In the genomic region with DNA sequence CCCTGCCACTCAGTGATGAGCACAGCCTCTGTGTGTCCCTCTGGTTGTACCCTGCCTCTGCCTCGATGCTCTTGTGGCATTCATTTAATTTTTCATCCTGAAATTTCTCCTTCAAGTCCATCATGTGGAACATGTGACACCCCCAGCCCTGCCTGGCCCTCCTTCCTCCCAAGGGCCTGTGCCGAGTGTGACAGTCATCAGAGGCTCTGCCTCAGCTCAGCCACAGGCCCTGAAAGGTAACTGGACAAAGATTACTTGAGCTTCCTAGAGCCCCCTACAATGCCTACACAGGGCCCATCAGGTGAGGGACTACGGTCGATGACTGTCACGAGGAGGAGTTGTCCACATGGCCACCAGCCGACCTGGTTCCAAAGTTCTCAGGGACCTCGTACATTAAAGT, we compare ENCODE assay signal across 21 cellular contexts.
A peak's percentile ranks its signal among the peaks of the same experiment; 100 is the strongest.
DNase-seq lines count a peak whose midpoint lies in the region; ATAC-seq, FAIRE-seq and TF ChIP-seq lines count a peak whose summit lies in the region.
"Had no signal": no experiment of that assay in that cellular context is flagged by ENCODE, and none has a peak within 500 bp of the region (broad histone marks: within the 10 kb centered on the region; RNA-seq: fewer than 3 reads in every experiment).

No MANE protein-coding gene starts in this region.

- WGBS in HepG2 (ENCODE audit: low lambda C conversion rate), result 9% methylated on average over 7 of the region's 7 CpGs
- WGBS in right lobe of liver (ENCODE audit: insufficient coverage, low coverage, low lambda C conversion rate, missing lambda C conversion rate), result 62% methylated on average over 3 of the region's 7 CpGs

- TF ChIP-seq RAD21 in HepG2 (CRISPR knock-in tag; IDR thresholded peaks at IDR 0.05), result no peak

- no TSS peak for BruUV-seq in HepG2 (replicated peaks; lab: Mats Ljungman, UMichigan)

- ATAC-seq in HepG2, result peak; percentile 34; the same call in 2 of the 3 replicates
- ATAC-seq in right lobe of liver, result no peak
- ATAC-seq in HG02973 (IDR thresholded peaks at IDR 0.05; ENCODE audit: unreplicated experiment), result no peak
- ATAC-seq: GM12878 had no signal

- H3K4me2 ChIP-seq in HepG2 (ENCODE audit: low read depth, low read length), result no peak overlapping the region

- no peaks in the 10 kb centered on the region for H3K79me2 ChIP-seq in HepG2 (ENCODE audit: insufficient read depth, low read length)

- CTCF ChIA-PET in HepG2 (lab: Yijun Ruan, JAX; ENCODE audit: low intra/inter-chr PET ratio, low total read pairs), result no interaction called here

- POLR2A ChIA-PET in HepG2 (lab: Yijun Ruan, JAX), result no interaction called here

- peaks cover 19% of the 10 kb centered on the region for H3K4me1 ChIP-seq in HepG2 (ENCODE audit: insufficient read depth, low read length)
- H3K4me1 ChIP-seq in right lobe of liver, result no peaks in the 10 kb centered on the region

- TF ChIP-seq CTCF in HepG2 (CRISPR knock-in tag; IDR thresholded peaks at IDR 0.05) (no peak), right lobe of liver (IDR thresholded peaks at IDR 0.05) (no peak)

- in situ Hi-C loops in HepG2 (cut with HindIII; ENCODE audit: extremely low pct_ligation_motif_present, low pct_unique_long_range_greater_than_20kb), result no loop called here

- no peaks in the 10 kb centered on the region for H3K36me3 ChIP-seq in HepG2 (replicated peaks in 1 of 2; ENCODE audit: control insufficient read depth in 1 of 2, insufficient read depth in 2 of 2, low read length in 2 of 2)
- H3K36me3 ChIP-seq in right lobe of liver, result no peaks in the 10 kb centered on the region

- no peak overlapping the region for H2AFZ ChIP-seq in HepG2 (ENCODE audit: low read length)
- H2AFZ ChIP-seq: GM23248 had no signal

- TF ChIP-seq EP300 in HepG2 (IDR thresholded peaks at IDR 0.05; ENCODE audit: low read depth in 2 of 2, low read length in 2 of 2), result no peak
- TF ChIP-seq EP300 in HepG2 (CRISPR knock-in tag; IDR thresholded peaks at IDR 0.05; ENCODE audit: borderline replicate concordance), result no peak

- H3K9me3 ChIP-seq in HepG2 (ENCODE audit: low read length), result no peaks in the 10 kb centered on the region
- no peaks in the 10 kb centered on the region for H3K9me3 ChIP-seq in right lobe of liver
- H3K9me3 ChIP-seq: Caco-2 had no signal

- FAIRE-seq in HepG2 (lab: Jason Lieb, UNC) (no peak), urothelium cell line (lab: Jason Lieb, UNC) (peak; percentile 40)
- FAIRE-seq: A204.1, GM12878, GM19239, H1 had no signal

- no peak overlapping the region for H3K27ac ChIP-seq in HepG2 (ENCODE audit: extremely low read length, insufficient read depth, low read length)
- H3K27ac ChIP-seq in right lobe of liver, result no peak overlapping the region
- H3K27ac ChIP-seq: 22Rv1, GM23248 had no signal

- H3K9ac ChIP-seq in HepG2 (ENCODE audit: insufficient read depth, low read depth, low read length), result no peak overlapping the region
- H3K9ac ChIP-seq: GM23248 had no signal

- TF ChIP-seq POLR2A in HepG2 (IDR thresholded peaks at IDR 0.05; ENCODE audit: insufficient read depth in 1 of 2, low read depth in 2 of 2, low read length in 2 of 2), result no peak
- no peak for TF ChIP-seq POLR2A in right lobe of liver (IDR thresholded peaks at IDR 0.05)

- H4K20me1 ChIP-seq in HepG2 (ENCODE audit: insufficient read depth, low read length), result no peaks in the 10 kb centered on the region

- DNase-seq in HepG2 (ENCODE audit: low spot score), result no peak
- DNase-seq in right lobe of liver, result no peak
- peak; percentile 5 for DNase-seq in iPS-NIHi7 (ENCODE audit: extremely low spot score)
- DNase-seq in urothelium cell line (ENCODE audit: low spot score), result no peak
- DNase-seq in Kasumi-1 (lab: John Stamatoyannopoulos, UW), result no peak
- DNase-seq: C1 segment of cervical spinal cord; Caco-2; CD4-positive, alpha-beta memory T cell; DMS 273 treated with DMSO at 0.1 percent for 48 hours; DMS79; EL; GDM1; GM23248; H7; HCEC 1CT had no signal

- intact Hi-C loops in HepG2 (cut with micrococcal nuclease; ENCODE audit: unreplicated experiment), result no loop called here
- intact Hi-C loops in right lobe of liver (cut with DNase I), result no loop called here

- no peak overlapping the region for H3K4me3 ChIP-seq in HepG2 (replicated peaks in 1 of 3; ENCODE audit: insufficient read depth in 1 of 3, low read depth in 2 of 3, low read length in 3 of 3)
- no peak overlapping the region for H3K4me3 ChIP-seq in right lobe of liver
- H3K4me3 ChIP-seq: GM12878, GM23248 had no signal

- H3K27me3 ChIP-seq in HepG2 (ENCODE audit: control insufficient read depth in 1 of 2, insufficient read depth in 2 of 2, low read length in 2 of 2) (peaks cover 0 to 6% of the 10 kb centered on the region in 2 experiments; a peak in 1 of 5 replicates), right lobe of liver (no peaks in the 10 kb centered on the region)

TF ChIP-seq in HepG2, 621 proteins besides CTCF, POLR2A, EP300 and RAD21:
- TF ChIP-seq TFE3 (CRISPR knock-in tag; IDR thresholded peaks at IDR 0.05), result no peak
- peak; percentile 35; the same call in 1 of the 2 replicates for TF ChIP-seq HNF4A (CRISPR knock-in tag; IDR thresholded peaks at IDR 0.05)
- no peak for TF ChIP-seq ZNF10 (CRISPR knock-in tag; IDR thresholded peaks at IDR 0.05; ENCODE audit: borderline replicate concordance, low read depth)
- TF ChIP-seq TCF7L2 (IDR thresholded peaks at IDR 0.05; ENCODE audit: low read depth, low read length), result no peak
- TF ChIP-seq SALL1 (CRISPR knock-in tag; IDR thresholded peaks at IDR 0.05), result peak; percentile 25; the same call in 1 of the 2 replicates
